Comparison of ENCODE assay signal across 15 cellular contexts in the genomic region with DNA sequence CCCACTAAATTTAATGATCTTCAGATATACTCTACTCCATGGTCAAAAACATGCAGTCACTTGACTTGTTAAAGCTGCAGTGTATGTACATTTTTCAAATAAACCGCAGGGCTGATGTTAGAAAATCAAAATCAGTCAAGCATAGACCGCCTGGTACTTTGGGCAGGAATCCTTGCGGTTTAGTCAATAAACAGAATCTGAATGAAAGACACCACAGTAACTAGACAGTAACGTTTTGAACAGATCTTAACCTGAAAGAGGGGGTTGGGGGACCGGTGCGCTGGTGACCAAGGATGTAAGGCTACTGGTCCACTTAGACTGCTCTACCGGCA.
"Had no signal": no experiment of that assay in that cellular context is flagged by ENCODE, and none has a peak within 500 bp of the region (broad histone marks: within the 10 kb centered on the region; RNA-seq: fewer than 3 reads in every experiment).

No MANE protein-coding gene starts in this region.

- H3K9me3 ChIP-seq: esophagus muscularis mucosa, heart left ventricle, left ventricle myocardium inferior, vagina had no signal

- H3K27ac ChIP-seq: vagina had no signal

- H3K4me1 ChIP-seq: heart left ventricle, left ventricle myocardium inferior, vagina had no signal

- ATAC-seq: activated CD8-positive, alpha-beta memory T cell treated with anti-CD3 and anti-CD28 coated beads, Interleukin-2, amount 10 ng/mL, durations not matched to agents 7 days and 5 days had no signal

- DNase-seq: activated CD4-positive, alpha-beta T cell treated with anti-CD3 and anti-CD28 coated beads, Interleukin-2, amount 50 U/mL, for 4 hours; activated CD4-positive, CD25-positive, alpha-beta regulatory T cell treated with anti-CD3 and anti-CD28 coated beads, Interleukin-2, amount 50 U/mL, for 72 hours; activated CD8-positive, alpha-beta memory T cell treated with anti-CD3 and anti-CD28 coated beads, Interleukin-2, amount 10 ng/mL, durations not matched to agents 7 days and 5 days; activated gamma-delta T cell; activated T-cell treated with anti-CD3 and anti-CD28 coated beads, Interleukin-2, amount 50 U/mL, for 48 hours; aorta; foreskin melanocyte; heart left ventricle; left ventricle myocardium inferior; nephron progenitor cell; stimulated activated CD4-positive, alpha-beta T cell treated with anti-CD3 and anti-CD28 coated beads, Interleukin-4, amount 100 ng/mL, for 1 hour; stimulated activated CD8-positive, alpha-beta memory T cell treated with anti-CD3 and anti-CD28 coated beads, Interleukin-4, amount 100 ng/mL, for 48 hours; T-helper 9 cell had no signal

- H3K27me3 ChIP-seq: esophagus muscularis mucosa, vagina had no signal

- H3K4me3 ChIP-seq: esophagus muscularis mucosa, heart left ventricle, left ventricle myocardium inferior, vagina had no signal

- H3K36me3 ChIP-seq: esophagus muscularis mucosa, heart left ventricle, left ventricle myocardium inferior, vagina had no signal
